Comparison of ENCODE assay signal across 8 cellular contexts in genomic region chr3:12648384-12648959, GRCh38. TPM values are rescaled to one million over a fixed set of nuclear protein-coding genes. Genes with fewer than 3 reads are reported as not detected.
DNase-seq lines count a peak whose midpoint lies in the region; ATAC-seq and TF ChIP-seq lines count a peak whose summit lies in the region.

No MANE protein-coding gene starts in this region.

- ATAC-seq in right cardiac atrium (no peak), HG02763 (IDR thresholded peaks at IDR 0.05; ENCODE audit: unreplicated experiment) (peak; percentile 50), upper lobe of left lung (ENCODE audit: low FRiP score in 2 of 2) (no peak)

- TF ChIP-seq CTCF in upper lobe of left lung (IDR thresholded peaks at IDR 0.05), result no peak

- H3K4me3 ChIP-seq in right cardiac atrium (ENCODE audit: low read length) (no peak overlapping the region), upper lobe of left lung (no peak overlapping the region)

- intact Hi-C loops in right cardiac atrium (cut with DNase I), result no loop called here
- intact Hi-C loops in cardiac septum (cut with DNase I), result no loop called here

- H3K9me3 ChIP-seq in right cardiac atrium (ENCODE audit: control insufficient read depth, low read length) (no peaks in the 10 kb centered on the region), upper lobe of left lung (no peaks in the 10 kb centered on the region)

- H3K27ac ChIP-seq in right cardiac atrium (ENCODE audit: low read length) (peak overlapping the region; percentile 75), upper lobe of left lung (peak overlapping the region; percentile 19 to 83 (median 70))

- H3K27me3 ChIP-seq in right cardiac atrium (ENCODE audit: control insufficient read depth, insufficient read depth) (no peaks in the 10 kb centered on the region), upper lobe of left lung (no peaks in the 10 kb centered on the region)

- WGBS in right cardiac atrium, result 73% methylated on average over 12 of the region's 12 CpGs
- 86 to 88% methylated on average over 12 of the region's 12 CpGs for WGBS in upper lobe of left lung, 2 donors

- H3K36me3 ChIP-seq in upper lobe of left lung, result no peaks in the 10 kb centered on the region

- TF ChIP-seq POLR2A in upper lobe of left lung (IDR thresholded peaks at IDR 0.05), result no peak

- no peak for TF ChIP-seq EP300 in upper lobe of left lung (IDR thresholded peaks at IDR 0.05)

- H3K4me1 ChIP-seq in right cardiac atrium (ENCODE audit: control insufficient read depth, insufficient read depth, low read length) (peaks cover 6% of the 10 kb centered on the region), upper lobe of left lung (peaks cover 47 to 64% (median 51%) of the 10 kb centered on the region in 4 donors)

- DNase-seq in right cardiac atrium, result no peak
- no peak for DNase-seq in cardiac septum (ENCODE audit: low spot score)
- peak; percentile 79 for DNase-seq in RPMI8226
- DNase-seq in upper lobe of left lung, result no peak
- no peak for DNase-seq in NCI-H146 (lab: John Stamatoyannopoulos, UW)
- DNase-seq in NCI-H2029 treated with DMSO at 0.1 percent for 48 hours (lab: John Stamatoyannopoulos, UW), result no peak
- no peak for DNase-seq in NCI-H82 treated with DMSO at 0.1 percent for 48 hours (lab: John Stamatoyannopoulos, UW; ENCODE audit: unreplicated experiment)

RNA-seq across cellular contexts. Expression of gene RAF1, which starts 15.4 kb away (rescaled TPM):
- 100 to 1,000 TPM; 130 to 146 (median 142) TPM for total RNA-seq in right cardiac atrium
- 88.0 TPM for polyA plus RNA-seq in right cardiac atrium
- 118 TPM for total RNA-seq in cardiac septum
- 100 to 1,000 TPM in 4 of 6 donors, 10 to 100 TPM in 2; 78.7 to 195 (median 110) TPM for total RNA-seq in upper lobe of left lung
